13 cellular contexts compared by ENCODE assay signal in genomic region chr19:4717191-4717965, GRCh38. TPM values are rescaled to one million over a fixed set of nuclear protein-coding genes. Genes with fewer than 3 reads are reported as not detected.
DNase-seq lines count a peak whose midpoint lies in the region; ATAC-seq, FAIRE-seq and TF ChIP-seq lines count a peak whose summit lies in the region.
"Had no signal": no experiment of that assay in that cellular context is flagged by ENCODE, and none has a peak within 500 bp of the region (broad histone marks: within the 10 kb centered on the region; RNA-seq: fewer than 3 reads in every experiment).

No MANE protein-coding gene starts in this region.

- H3K9me3 ChIP-seq in psoas muscle (no peaks in the 10 kb centered on the region), spleen (no peaks in the 10 kb centered on the region)

- CTCF ChIA-PET in RWPE1 (lab: Yijun Ruan, JAX), result interaction anchor here (0.6 to 1.0 kb wide), 2 partner anchors 17 to 678 kb away, joined by 3 read pairs; no protein-coding TSS in a partner anchor

- H3K27ac ChIP-seq in RWPE1 (peak overlapping the region; percentile 100), psoas muscle (peak overlapping the region; percentile 21), spleen (peak overlapping the region in 3 of 8 donors; percentile 23 to 27 (median 24))

- no peak for TF ChIP-seq POLR2A in spleen (IDR thresholded peaks at IDR 0.05)

- H3K27me3 ChIP-seq in psoas muscle (ENCODE audit: insufficient read depth in 3 of 3, low read length in 2 of 3) (no peaks in the 10 kb centered on the region), spleen (replicated peaks in 1 of 7) (no peaks in the 10 kb centered on the region)

- no peak for FAIRE-seq in urothelium cell line (lab: Jason Lieb, UNC)
- FAIRE-seq: GM19239 had no signal

- H3K36me3 ChIP-seq in psoas muscle (ENCODE audit: insufficient read depth in 1 of 2, low read depth in 1 of 2), result peaks cover 9 to 86% of the 10 kb centered on the region in 2 donors
- H3K36me3 ChIP-seq in spleen, result peaks cover 5 to 98% (median 86%) of the 10 kb centered on the region in 6 donors

- H3K4me1 ChIP-seq in psoas muscle (peaks cover 41% of the 10 kb centered on the region), spleen (peaks cover 12 to 83% (median 67%) of the 10 kb centered on the region in 6 donors)

- 77 to 79% (median 78%) methylated on average over 23 of the region's 23 CpGs for WGBS in psoas muscle, 3 donors
- WGBS in spleen, 5 donors, result 73 to 85% (median 81%) methylated on average over 20 to 23 of the region's 23 CpGs

- TF ChIP-seq CTCF in RWPE1 (conservative IDR thresholded peaks at IDR 0.05; ENCODE audit: low read depth), result no peak
- TF ChIP-seq CTCF in fibroblast of pulmonary artery (IDR thresholded peaks at IDR 0.05; ENCODE audit: low read length, missing control alignments), result no peak
- no peak for TF ChIP-seq CTCF in psoas muscle (IDR thresholded peaks at IDR 0.05)
- no peak for TF ChIP-seq CTCF in spleen (IDR thresholded peaks at IDR 0.05 in 8 of 11, conservative IDR thresholded peaks at IDR 0.05 in 3 of 11)

- H3K4me3 ChIP-seq in fibroblast of pulmonary artery (replicated peaks; ENCODE audit: low read depth, low read length), result no peak overlapping the region
- H3K4me3 ChIP-seq in psoas muscle, result no peak overlapping the region
- H3K4me3 ChIP-seq in spleen, result no peak overlapping the region

- POLR2A ChIA-PET in RWPE1 (lab: Yijun Ruan, JAX; ENCODE audit: low non-redundant PET), result no interaction called here

- no peak for ATAC-seq in psoas muscle
- ATAC-seq in HG03342 (IDR thresholded peaks at IDR 0.05; ENCODE audit: unreplicated experiment), result no peak
- ATAC-seq: HCT116 had no signal

- DNase-seq in ELR (ENCODE audit: low read depth) (peak; percentile 78), RWPE1 (ENCODE audit: low spot score) (peak; percentile 95), fibroblast of pulmonary artery (ENCODE audit: low read depth) (peak; percentile 45), psoas muscle (no peak), amniotic stem cell (lab: John Stamatoyannopoulos, UW) (no peak), spleen (no peak), urothelium cell line (ENCODE audit: low spot score) (no peak)
- DNase-seq: activated CD4-positive, CD25-positive, alpha-beta regulatory T cell treated with anti-CD3 and anti-CD28 coated beads, Interleukin-2, amount 50 U/mL, for 72 hours; CD8-positive, alpha-beta memory T cell; NCI-H1105 had no signal

- intact Hi-C loops in psoas muscle (cut with DNase I) (no loop called here), spleen (cut with DNase I; ENCODE audit: low total_unique reads) (no loop called here)

RNA-seq across cellular contexts. Expression of gene DPP9, which starts 6.3 kb away (rescaled TPM):
- total RNA-seq in psoas muscle (10 to 100 TPM; 55.9 to 97.4 (median 78.6) TPM), spleen (10 to 100 TPM; 47.4 to 89.9 (median 69.7) TPM)
- polyA plus RNA-seq in psoas muscle (100 to 1,000 TPM in 2 of 3 donors, 10 to 100 TPM in 1; 64.6 to 138 (median 108) TPM), spleen (10 to 100 TPM; 22.8 to 44.8 (median 28.8) TPM)

RNA-seq across cellular contexts. Expression of gene MYDGF, which starts 47.2 kb away (rescaled TPM):
- total RNA-seq in psoas muscle (10 to 100 TPM; 11.4 to 24.0 (median 19.1) TPM), spleen (100 to 1,000 TPM in 1 of 7 donors, 10 to 100 TPM in 6; 39.7 to 100 (median 66.3) TPM)
- polyA plus RNA-seq in psoas muscle (100 to 1,000 TPM in 1 of 3 donors, 10 to 100 TPM in 2; 23.9 to 164 (median 40.0) TPM), spleen (10 to 100 TPM; 39.0 to 72.5 (median 62.6) TPM)

Comparison
In these comparisons a context has a peak if more than half of its experiments do, and no peak if none do; other contexts are left out.
1. DNase-seq: peak in ELR (single experiment), RWPE1 (single experiment) and fibroblast of pulmonary artery (single experiment); none in psoas muscle (0 of 2), amniotic stem cell (single experiment), spleen (single experiment) and urothelium cell line (single experiment).